Comparison of ENCODE assay signal across 27 cellular contexts in genomic region chr20:37333848-37334318, GRCh38. TPM values are rescaled to one million over a fixed set of nuclear protein-coding genes. Genes with fewer than 3 reads are reported as not detected.
DNase-seq lines count a peak whose midpoint lies in the region; ATAC-seq and TF ChIP-seq lines count a peak whose summit lies in the region.
"Had no signal": no experiment of that assay in that cellular context is flagged by ENCODE, and none has a peak within 500 bp of the region (broad histone marks: within the 10 kb centered on the region; RNA-seq: fewer than 3 reads in every experiment).

No MANE protein-coding gene starts in this region.

- peak overlapping the region; percentile 13 for H3K27ac Mint-ChIP-seq in Caco-2 (ENCODE audit: unreplicated experiment)
- peak overlapping the region in 1 of 2 donors; percentile 38 for H3K27ac Mint-ChIP-seq in effector memory CD8-positive, alpha-beta T cell
- H3K27ac Mint-ChIP-seq: activated CD4-positive, alpha-beta memory T cell treated with anti-CD3 and anti-CD28 coated beads, Interleukin-2, amount 10 ng/mL, durations not matched to agents 7 days and 5 days; GM23338; T-cell had no signal

- H3K4me1 Mint-ChIP-seq in Caco-2 (ENCODE audit: low read depth, unreplicated experiment) = peaks cover 30% of the 10 kb centered on the region
- H3K4me1 Mint-ChIP-seq in effector memory CD8-positive, alpha-beta T cell (ENCODE audit: low read depth in 2 of 2) = peaks cover 13 to 15% of the 10 kb centered on the region in 2 donors

- no peaks in the 10 kb centered on the region for H3K9me3 ChIP-seq in Caco-2
- no peaks in the 10 kb centered on the region for H3K9me3 ChIP-seq in OCI-LY3 (ENCODE audit: insufficient read depth, low read length)
- H3K9me3 ChIP-seq in sigmoid colon = no peaks in the 10 kb centered on the region
- H3K9me3 ChIP-seq in PC-3 (ENCODE audit: low read length) = no peaks in the 10 kb centered on the region
- H3K9me3 ChIP-seq: esophagus muscularis mucosa, tibial nerve had no signal

- no peak overlapping the region for H3K4me3 Mint-ChIP-seq in Caco-2 (ENCODE audit: unreplicated experiment)
- H3K4me3 Mint-ChIP-seq in effector memory CD8-positive, alpha-beta T cell = no peak overlapping the region
- H3K4me3 Mint-ChIP-seq: activated CD4-positive, alpha-beta memory T cell treated with anti-CD3 and anti-CD28 coated beads, Interleukin-2, amount 10 ng/mL, durations not matched to agents 7 days and 5 days; GM23338; naive thymus-derived CD8-positive, alpha-beta T cell; T-cell had no signal

- H3K36me3 Mint-ChIP-seq in Caco-2 (ENCODE audit: insufficient read depth, unreplicated experiment) = no peaks in the 10 kb centered on the region
- H3K36me3 Mint-ChIP-seq in effector memory CD8-positive, alpha-beta T cell (ENCODE audit: insufficient read depth) = no peaks in the 10 kb centered on the region
- H3K36me3 Mint-ChIP-seq: activated naive CD4-positive, alpha-beta T cell treated with anti-CD3 and anti-CD28 coated beads, Interleukin-2, amount 50 U/mL, for 72 hours; naive thymus-derived CD8-positive, alpha-beta T cell; T-cell had no signal

- H3K79me2 ChIP-seq in OCI-LY3 (ENCODE audit: low read length) (no peaks in the 10 kb centered on the region), PC-3 (ENCODE audit: low read length) (no peaks in the 10 kb centered on the region)

- H3F3A ChIP-seq in PC-3 (ENCODE audit: low read length, unreplicated experiment) = no peaks in the 10 kb centered on the region

- no peak for DNase-seq in Caco-2
- DNase-seq in effector memory CD8-positive, alpha-beta T cell = no peak
- no peak for DNase-seq in sigmoid colon
- no peak for DNase-seq in PC-3
- no peak for DNase-seq in NCI-H1436 treated with DMSO at 0.1 percent for 48 hours (lab: John Stamatoyannopoulos, UW)
- no peak for DNase-seq in omental fat pad (ENCODE audit: low spot score)
- DNase-seq: activated CD4-positive, alpha-beta memory T cell treated with anti-CD3 and anti-CD28 coated beads, Interleukin-2, amount 10 ng/mL, durations not matched to agents 7 days and 5 days; activated CD4-positive, CD25-positive, alpha-beta regulatory T cell treated with anti-CD3 and anti-CD28 coated beads, Interleukin-2, amount 50 U/mL, for 72 hours; activated CD8-positive, alpha-beta memory T cell treated with anti-CD3 and anti-CD28 coated beads, Interleukin-2, amount 50 U/mL, for 48 hours; Calu3; DND-41; foreskin keratinocyte; left cardiac atrium; NCI-H1092; NCI-H1930; NCI-H526; occipital lobe; small intestine; stimulated activated CD4-positive, alpha-beta T cell treated with anti-CD3 and anti-CD28 coated beads, Interleukin-2, amount 100 ng/mL, for 24 hours had no signal

- TF ChIP-seq EP300 in sigmoid colon (IDR thresholded peaks at IDR 0.05) = no peak

- H3K27me3 Mint-ChIP-seq in Caco-2 (ENCODE audit: insufficient read depth, unreplicated experiment) = no peaks in the 10 kb centered on the region
- no peaks in the 10 kb centered on the region for H3K27me3 Mint-ChIP-seq in effector memory CD8-positive, alpha-beta T cell
- H3K27me3 Mint-ChIP-seq: activated CD4-positive, alpha-beta memory T cell treated with anti-CD3 and anti-CD28 coated beads, Interleukin-2, amount 10 ng/mL, durations not matched to agents 7 days and 5 days; naive thymus-derived CD8-positive, alpha-beta T cell; T-cell had no signal

- intact Hi-C loops in Caco-2 (cut with micrococcal nuclease; ENCODE audit: unreplicated experiment) (no loop called here), sigmoid colon (cut with DNase I) (loop anchor here (2.0 kb wide), 1 partner anchor 37 kb away; no protein-coding TSS in a partner anchor), PC-3 (cut with micrococcal nuclease) (no loop called here)

- no peak overlapping the region for H2AFZ ChIP-seq in OCI-LY3 (ENCODE audit: low read depth, low read length)
- H2AFZ ChIP-seq in PC-3 (ENCODE audit: low read length) = no peak overlapping the region
- H2AFZ ChIP-seq: GM23338 had no signal

- TF ChIP-seq POLR2A in sigmoid colon (IDR thresholded peaks at IDR 0.05) = no peak

- H3K4me1 ChIP-seq in Caco-2 (peaks cover 23% of the 10 kb centered on the region), OCI-LY3 (ENCODE audit: low read length) (peaks cover 67% of the 10 kb centered on the region), sigmoid colon (peaks cover 0 to 67% (median 52%) of the 10 kb centered on the region in 4 donors), PC-3 (ENCODE audit: insufficient read depth, low read length) (peaks cover 15% of the 10 kb centered on the region)

- POLR2A ChIA-PET in Caco-2 (lab: Charles Lee) (no interaction called here), PC-3 (lab: Charles Lee; ENCODE audit: unreplicated experiment) (no interaction called here)

- H4K20me1 ChIP-seq in OCI-LY3 (ENCODE audit: insufficient read depth, low read length) (no peaks in the 10 kb centered on the region), PC-3 (ENCODE audit: low read length) (no peaks in the 10 kb centered on the region)

- H3K27ac ChIP-seq in OCI-LY3 (ENCODE audit: low read length) (peak overlapping the region; percentile 88), sigmoid colon (peak overlapping the region in 3 of 4 donors; percentile 84 to 87 (median 87)), PC-3 (ENCODE audit: low read length) (no peak overlapping the region)
- H3K27ac ChIP-seq: esophagus muscularis mucosa, foreskin keratinocyte, tibial nerve had no signal

- ATAC-seq in effector memory CD8-positive, alpha-beta T cell (replicated peaks) = peak; percentile 33
- no peak for ATAC-seq in PC-3
- ATAC-seq in HG03039 (IDR thresholded peaks at IDR 0.05; ENCODE audit: unreplicated experiment) = no peak
- no peak for ATAC-seq in omental fat pad (ENCODE audit: low FRiP score)
- ATAC-seq: activated naive CD4-positive, alpha-beta T cell treated with anti-CD3 and anti-CD28 coated beads, Interleukin-2, amount 50 U/mL, for 72 hours; foreskin keratinocyte; GM23338; naive thymus-derived CD8-positive, alpha-beta T cell; T-cell had no signal

- BruUV-seq in Caco-2 (replicated peaks; lab: Mats Ljungman, UMichigan) (no TSS peak), PC-3 (replicated peaks; lab: Mats Ljungman, UMichigan) (no TSS peak)

- CTCF ChIA-PET in Caco-2 (lab: Charles Lee) = no interaction called here
- CTCF ChIA-PET in PC-3 (lab: Charles Lee) = no interaction called here

- H3K4me2 ChIP-seq in OCI-LY3 (ENCODE audit: low read length) = peak overlapping the region; percentile 42
- H3K4me2 ChIP-seq in PC-3 (ENCODE audit: low read length) = no peak overlapping the region
- H3K4me2 ChIP-seq: GM23338 had no signal

- peak overlapping the region; percentile 47; the same call in 1 of the 2 replicates for H3K9ac ChIP-seq in OCI-LY3 (ENCODE audit: low read length)
- no peak overlapping the region for H3K9ac ChIP-seq in PC-3 (ENCODE audit: low read length)

- H3K4me3 ChIP-seq in Caco-2 (ENCODE audit: low read depth, low read length) (no peak overlapping the region), OCI-LY3 (ENCODE audit: low read length) (no peak overlapping the region), sigmoid colon (no peak overlapping the region), PC-3 (ENCODE audit: low read length) (no peak overlapping the region)
- H3K4me3 ChIP-seq: esophagus muscularis mucosa, GM23338, tibial nerve had no signal

- TF ChIP-seq CTCF in Caco-2 (IDR thresholded peaks at IDR 0.05; ENCODE audit: insufficient read depth in 1 of 2, low read depth in 1 of 2, low read length in 1 of 2, severe bottlenecking in 1 of 2, unreplicated experiment in 1 of 2) (no peak), OCI-LY3 (IDR thresholded peaks at IDR 0.05; ENCODE audit: low read depth, low read length) (peak; percentile 45), sigmoid colon (IDR thresholded peaks at IDR 0.05) (no peak), PC-3 (conservative IDR thresholded peaks at IDR 0.05; ENCODE audit: low read depth, low read length) (no peak), omental fat pad (IDR thresholded peaks at IDR 0.05) (no peak)

- H3K9me3 Mint-ChIP-seq in Caco-2 (ENCODE audit: unreplicated experiment) = no peaks in the 10 kb centered on the region
- H3K9me3 Mint-ChIP-seq in effector memory CD8-positive, alpha-beta T cell = no peaks in the 10 kb centered on the region
- H3K9me3 Mint-ChIP-seq: activated CD4-positive, alpha-beta memory T cell treated with anti-CD3 and anti-CD28 coated beads, Interleukin-2, amount 10 ng/mL, durations not matched to agents 7 days and 5 days; activated naive CD4-positive, alpha-beta T cell treated with anti-CD3 and anti-CD28 coated beads, Interleukin-2, amount 50 U/mL, for 72 hours; GM23338; naive thymus-derived CD8-positive, alpha-beta T cell; T-cell had no signal

- 79 to 83% methylated on average over 16 of the region's 16 CpGs for WGBS in sigmoid colon, 2 donors

- H3K9me2 ChIP-seq in PC-3 (replicated peaks; ENCODE audit: low read length) = no peaks in the 10 kb centered on the region

- H3K27me3 ChIP-seq in Caco-2 (replicated peaks; ENCODE audit: control insufficient read depth, insufficient read depth, low read length) (no peaks in the 10 kb centered on the region), OCI-LY3 (ENCODE audit: low read depth, low read length) (no peaks in the 10 kb centered on the region), sigmoid colon (no peaks in the 10 kb centered on the region), PC-3 (ENCODE audit: low read length) (no peaks in the 10 kb centered on the region)
- H3K27me3 ChIP-seq: esophagus muscularis mucosa, foreskin keratinocyte, tibial nerve had no signal

- H3K36me3 ChIP-seq in Caco-2 (ENCODE audit: control insufficient read depth, insufficient read depth, low read length) = no peaks in the 10 kb centered on the region
- H3K36me3 ChIP-seq in OCI-LY3 (replicated peaks; ENCODE audit: low read depth, low read length) = no peaks in the 10 kb centered on the region
- H3K36me3 ChIP-seq in sigmoid colon = no peaks in the 10 kb centered on the region
- no peaks in the 10 kb centered on the region for H3K36me3 ChIP-seq in PC-3 (ENCODE audit: low read depth, low read length)
- H3K36me3 ChIP-seq: esophagus muscularis mucosa, tibial nerve had no signal

RNA-seq across cellular contexts. Expression of gene SRC, which starts 12.1 kb away (rescaled TPM):
- total RNA-seq in Caco-2 (2022) = 197 and 222 TPM in 2 replicates
- total RNA-seq in sigmoid colon = 10 to 100 TPM; 28.1 to 52.3 (median 40.0) TPM
- 10 to 100 TPM; 64.3 to 91.8 (median 79.1) TPM for polyA plus RNA-seq in sigmoid colon
- total RNA-seq in PC-3 (2014; rRNA removed) = 55.6 and 82.1 TPM in 2 replicates
- total RNA-seq in omental fat pad = 10 to 100 TPM; 15.1 to 29.3 (median 19.7) TPM

RNA-seq across cellular contexts. Expression of gene MANBAL, which starts 44.4 kb away (rescaled TPM):
- total RNA-seq in Caco-2 (2022) (95.6 and 106 TPM in 2 replicates), sigmoid colon (10 to 100 TPM; 30.4 to 68.5 (median 58.2) TPM), PC-3 (2014; rRNA removed) (21.9 and 27.5 TPM in 2 replicates), omental fat pad (10 to 100 TPM; 25.8 to 37.8 (median 31.9) TPM)
- polyA plus RNA-seq in sigmoid colon = 10 to 100 TPM; 34.2 to 57.1 (median 42.0) TPM
